9 cellular contexts compared by ENCODE assay signal in the genomic region with DNA sequence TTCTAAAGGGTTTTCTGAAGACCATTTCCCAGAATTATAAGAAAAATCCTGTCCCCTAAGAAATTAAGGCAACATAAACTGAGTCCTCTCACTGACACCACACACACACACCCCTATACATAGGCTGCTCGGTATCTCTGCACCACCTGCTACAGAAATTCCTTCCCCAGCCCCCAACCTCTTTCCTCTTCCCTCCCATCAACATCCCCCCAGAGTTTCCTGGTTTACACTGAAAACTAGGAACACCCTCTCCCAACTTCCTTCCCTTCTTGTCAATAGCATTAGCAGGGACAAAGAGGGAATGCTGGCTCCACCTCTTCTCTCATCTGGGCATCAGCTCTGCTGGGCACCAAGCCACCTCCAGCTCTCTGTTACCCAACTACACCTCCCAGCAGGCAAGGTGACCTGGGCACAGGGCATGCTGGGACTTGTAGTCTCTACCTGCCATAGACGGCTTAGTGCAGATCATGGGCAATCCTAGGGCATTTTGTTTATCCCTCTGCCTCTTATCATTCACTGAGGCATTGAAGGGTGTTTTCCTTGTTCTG. TPM values are rescaled to one million over a fixed set of nuclear protein-coding genes. Genes with fewer than 3 reads are reported as not detected.
DNase-seq lines count a peak whose midpoint lies in the region; ATAC-seq and TF ChIP-seq lines count a peak whose summit lies in the region.
"Had no signal": no experiment of that assay in that cellular context is flagged by ENCODE, and none has a peak within 500 bp of the region (broad histone marks: within the 10 kb centered on the region; RNA-seq: fewer than 3 reads in every experiment).

No MANE protein-coding gene starts in this region.

- H3K27ac Mint-ChIP-seq in Caco-2 (ENCODE audit: unreplicated experiment): peak overlapping the region; percentile 0

- H3K9me3 Mint-ChIP-seq in Caco-2 (ENCODE audit: unreplicated experiment): no peaks in the 10 kb centered on the region
- H3K9me3 Mint-ChIP-seq: neural crest cell had no signal

- no TSS peak for BruUV-seq in Caco-2 (replicated peaks; lab: Mats Ljungman, UMichigan)

- H3K4me1 ChIP-seq in Caco-2: peaks cover 7% of the 10 kb centered on the region
- peaks cover 24 to 100% (median 59%) of the 10 kb centered on the region in 3 donors for H3K4me1 ChIP-seq in gastroesophageal sphincter
- H3K4me1 ChIP-seq in osteoblast (ENCODE audit: insufficient read depth, low read length): peaks cover 59% of the 10 kb centered on the region
- H3K4me1 ChIP-seq in upper lobe of left lung: peaks cover 78 to 97% (median 83%) of the 10 kb centered on the region in 4 donors

- peaks cover 95% of the 10 kb centered on the region for H3K79me2 ChIP-seq in osteoblast (ENCODE audit: insufficient read depth, low read length)

- 5 to 12% methylated on average over 2 of the region's 2 CpGs for WGBS in gastroesophageal sphincter (ENCODE audit: low coverage in 1 of 2), 2 donors
- WGBS in upper lobe of left lung, 2 donors: 23% methylated on average over 2 of the region's 2 CpGs

- H2AFZ ChIP-seq in osteoblast (ENCODE audit: low read length): no peak overlapping the region

- H3K27me3 Mint-ChIP-seq in Caco-2 (ENCODE audit: insufficient read depth, unreplicated experiment): no peaks in the 10 kb centered on the region

- H4K20me1 ChIP-seq in osteoblast (ENCODE audit: insufficient read depth, low read length): peaks cover 94% of the 10 kb centered on the region

- H3K27me3 ChIP-seq in Caco-2 (replicated peaks; ENCODE audit: control insufficient read depth, insufficient read depth, low read length) (no peaks in the 10 kb centered on the region), gastroesophageal sphincter (no peaks in the 10 kb centered on the region), osteoblast (ENCODE audit: insufficient read depth, low read length) (no peaks in the 10 kb centered on the region), upper lobe of left lung (no peaks in the 10 kb centered on the region), brain microvascular endothelial cell (replicated peaks) (no peaks in the 10 kb centered on the region)

- H3K4me1 Mint-ChIP-seq in Caco-2 (ENCODE audit: low read depth, unreplicated experiment): peaks cover 37% of the 10 kb centered on the region

- H3K4me3 ChIP-seq in Caco-2 (ENCODE audit: low read depth, low read length) (no peak overlapping the region), gastroesophageal sphincter (peak overlapping the region in 1 of 2 donors; percentile 11), osteoblast (ENCODE audit: insufficient read depth, low read length) (no peak overlapping the region), upper lobe of left lung (peak overlapping the region in 2 of 4 donors; percentile 13 to 20), brain microvascular endothelial cell (ENCODE audit: low read depth, low read length) (no peak overlapping the region)

- intact Hi-C loops in Caco-2 (cut with micrococcal nuclease; ENCODE audit: unreplicated experiment): loop anchor here (2.0 kb wide), 1 partner anchor 287 kb away; a partner anchor contains a TSS

- DNase-seq in Caco-2 (peak in 1 of 2 experiments; percentile 51), HT-29 (ENCODE audit: low spot score) (peak; percentile 91), osteoblast (ENCODE audit: insufficient read length, low spot score, missing footprints) (peak; percentile 95), upper lobe of left lung (peak in 1 of 2 donors; percentile 95), brain microvascular endothelial cell (no peak)
- peak; percentile 65 for DNase-seq in activated naive CD4-positive, alpha-beta T cell treated with Interleukin-2 at 50 U/mL for 16 hours

- no peak overlapping the region for H3K4me3 Mint-ChIP-seq in Caco-2 (ENCODE audit: unreplicated experiment)
- H3K4me3 Mint-ChIP-seq: neural crest cell had no signal

- CTCF ChIA-PET in Caco-2 (lab: Charles Lee): interaction anchor here (0.6 to 2.2 kb wide), 10 partner anchors 9 to 272 kb away, joined by 3 to 19 read pairs (median 4); no protein-coding TSS in a partner anchor

- H3K4me2 ChIP-seq in osteoblast (ENCODE audit: insufficient read depth, low read length): peak overlapping the region; percentile 25

- no peaks in the 10 kb centered on the region for H3K9me3 ChIP-seq in Caco-2
- no peaks in the 10 kb centered on the region for H3K9me3 ChIP-seq in gastroesophageal sphincter
- H3K9me3 ChIP-seq in osteoblast (ENCODE audit: low read depth, low read length): no peaks in the 10 kb centered on the region
- H3K9me3 ChIP-seq in upper lobe of left lung: no peaks in the 10 kb centered on the region

- TF ChIP-seq CTCF in Caco-2 (IDR thresholded peaks at IDR 0.05; ENCODE audit: insufficient read depth in 1 of 2, low read depth in 1 of 2, low read length in 1 of 2, severe bottlenecking in 1 of 2, unreplicated experiment in 1 of 2) (no peak), gastroesophageal sphincter (IDR thresholded peaks at IDR 0.05) (no peak), osteoblast (IDR thresholded peaks at IDR 0.05; ENCODE audit: extremely low read depth, low read depth, low read length) (no peak), upper lobe of left lung (IDR thresholded peaks at IDR 0.05) (peak in 1 of 6 experiments; percentile 5), brain microvascular endothelial cell (IDR thresholded peaks at IDR 0.05; ENCODE audit: low read depth, low read length, missing control alignments) (no peak)

- no peak for TF ChIP-seq POLR2A in gastroesophageal sphincter (IDR thresholded peaks at IDR 0.05)
- TF ChIP-seq POLR2A in upper lobe of left lung (IDR thresholded peaks at IDR 0.05): no peak

- peak overlapping the region; percentile 83 to 99 (median 94) for H3K27ac ChIP-seq in gastroesophageal sphincter
- peak overlapping the region; percentile 36 for H3K27ac ChIP-seq in osteoblast (ENCODE audit: low read depth, low read length)
- H3K27ac ChIP-seq in upper lobe of left lung: peak overlapping the region; percentile 84 to 92 (median 88)
- H3K27ac ChIP-seq in brain microvascular endothelial cell: no peak overlapping the region

- in situ Hi-C loops in brain microvascular endothelial cell (cut with HindIII; ENCODE audit: low pct_ligation_motif_present, low sequenced_read_pairs): no loop called here

- TF ChIP-seq EP300 in gastroesophageal sphincter (IDR thresholded peaks at IDR 0.05) (no peak), upper lobe of left lung (IDR thresholded peaks at IDR 0.05) (peak in 3 of 4 donors; percentile 51 to 89 (median 87))

- POLR2A ChIA-PET in Caco-2 (lab: Charles Lee): interaction anchor here (0.6 kb wide), 1 partner anchor 19 kb away, joined by 4 read pairs; no protein-coding TSS in a partner anchor

- no peaks in the 10 kb centered on the region for H3K36me3 ChIP-seq in Caco-2 (ENCODE audit: control insufficient read depth, insufficient read depth, low read length)
- peaks cover 0 to 30% of the 10 kb centered on the region in 2 donors for H3K36me3 ChIP-seq in gastroesophageal sphincter
- peaks cover 50% of the 10 kb centered on the region for H3K36me3 ChIP-seq in osteoblast (ENCODE audit: insufficient read depth, low read length)
- peaks cover 9 to 35% (median 21%) of the 10 kb centered on the region in 4 donors for H3K36me3 ChIP-seq in upper lobe of left lung
- peaks cover 45% of the 10 kb centered on the region for H3K36me3 ChIP-seq in brain microvascular endothelial cell (replicated peaks)

- H3K36me3 Mint-ChIP-seq in Caco-2 (ENCODE audit: insufficient read depth, unreplicated experiment): peaks cover 77% of the 10 kb centered on the region

- ATAC-seq in gastroesophageal sphincter: peak; percentile 73
- ATAC-seq in upper lobe of left lung (ENCODE audit: low FRiP score in 2 of 2): peak; percentile 40 to 89

TF ChIP-seq in PFSK-1, 5 proteins besides CTCF, POLR2A, EP300 and RAD21 (continues in another document):
- no peak for TF ChIP-seq POLR2AphosphoS5 (IDR thresholded peaks at IDR 0.05; ENCODE audit: low read depth, low read length)
- TF ChIP-seq TAF1 (IDR thresholded peaks at IDR 0.05; ENCODE audit: borderline replicate concordance, insufficient read depth, low read length): no peak

RNA-seq across cellular contexts. Expression of a gene that starts 15.7 kb away (rescaled TPM):
- 143 and 173 TPM in 2 replicates for total RNA-seq in Caco-2 (2022)
- total RNA-seq in HT-29 (2014; rRNA removed; shearing (Covaris generic)): 48.7 and 56.6 TPM in 2 replicates
- polyA plus RNA-seq in PFSK-1 (2012; ENCODE audit: insufficient read length, low read depth): 52.2 TPM
- total RNA-seq in gastroesophageal sphincter: 1,000 to 10,000 TPM in 2 of 4 donors, 100 to 1,000 TPM in 2; 615 to 1,266 (median 897) TPM
- 861 and 988 TPM in 2 replicates for total RNA-seq in osteoblast
- 100 to 1,000 TPM in 5 of 6 donors, 10 to 100 TPM in 1; 89.1 to 406 (median 307) TPM for total RNA-seq in upper lobe of left lung

RNA-seq across cellular contexts. Expression of a gene that starts 19.1 kb away (rescaled TPM):
- total RNA-seq in Caco-2 (2022) (72.1 and 73.7 TPM in 2 replicates), gastroesophageal sphincter (100 to 1,000 TPM; 146 to 253 (median 205) TPM), osteoblast (197 and 206 TPM in 2 replicates), upper lobe of left lung (100 to 1,000 TPM; 228 to 335 (median 264) TPM)
- total RNA-seq in HT-29 (2014; rRNA removed; shearing (Covaris generic)): 30.9 and 38.0 TPM in 2 replicates
- polyA plus RNA-seq in PFSK-1 (2012; ENCODE audit: insufficient read length, low read depth): 61.8 TPM

RNA-seq across cellular contexts. Expression of a gene that starts 51.3 kb away (rescaled TPM):
- total RNA-seq in Caco-2 (2022) (82.8 and 103 TPM in 2 replicates), gastroesophageal sphincter (10 to 100 TPM; 47.5 to 84.5 (median 65.4) TPM), osteoblast (52.5 and 53.9 TPM in 2 replicates), upper lobe of left lung (100 to 1,000 TPM in 3 of 6 donors, 10 to 100 TPM in 3; 68.3 to 212 (median 118) TPM)
- 35.0 and 38.4 TPM in 2 replicates for total RNA-seq in HT-29 (2014; rRNA removed; shearing (Covaris generic))
- 2.9 TPM for polyA plus RNA-seq in PFSK-1 (2012; ENCODE audit: insufficient read length, low read depth)
